8 cellular contexts compared by ENCODE assay signal in genomic region chr16:57091990-57092785, GRCh38. TPM values are rescaled to one million over a fixed set of nuclear protein-coding genes. Genes with fewer than 3 reads are reported as not detected.
DNase-seq lines count a peak whose midpoint lies in the region; ATAC-seq and TF ChIP-seq lines count a peak whose summit lies in the region.

TSS of gene CPNE2 (plus strand) at chr16:57092583. CDS start at chr16:57110743, 18,160 bp downstream.

- no peaks in the 10 kb centered on the region for H3K9me3 Mint-ChIP-seq in IgD-negative memory B cell

- peaks cover 22% of the 10 kb centered on the region for H3K27me3 Mint-ChIP-seq in IgD-negative memory B cell

- DNase-seq in AML-193 (lab: John Stamatoyannopoulos, UW), result peak; percentile 15 to 33
- DNase-seq in UCSD-AML1 (lab: John Stamatoyannopoulos, UW; ENCODE audit: unreplicated experiment), result peak; percentile 69
- DNase-seq in effector CD8-positive, alpha-beta T cell (lab: John Stamatoyannopoulos, UW), result peak; percentile 8
- DNase-seq in lower leg skin (ENCODE audit: low spot score in 2 of 2), result peak in 1 of 2 donors; percentile 91
- DNase-seq in stimulated activated CD4-positive, alpha-beta T cell treated with anti-CD3 and anti-CD28 coated beads, TNF-alpha, amount 100 ng/mL, for 24 hours (ENCODE audit: low read depth in 3 of 3), result peak in 2 of 3 experiments; percentile 5 to 33
- no peak for DNase-seq in cerebellar cortex (ENCODE audit: low spot score)

- TF ChIP-seq CTCF in lower leg skin (IDR thresholded peaks at IDR 0.05), result no peak

- H3K4me1 Mint-ChIP-seq in IgD-negative memory B cell, result peaks cover 1 to 3% (median 1%) of the 10 kb centered on the region in 3 donors

- peak; percentile 58 for ATAC-seq in GM18502 (IDR thresholded peaks at IDR 0.05; ENCODE audit: poor library complexity, unreplicated experiment)

- peak within 1 kb of the TSS; percentile 51 for H3K4me3 ChIP-seq in lower leg skin (ENCODE audit: low read depth, poor library complexity, severe bottlenecking)

- H3K36me3 Mint-ChIP-seq in IgD-negative memory B cell, result peaks cover 4% of the 10 kb centered on the region

- intact Hi-C loops in lower leg skin (cut with DNase I; ENCODE audit: low total_unique reads), result no loop called here

- WGBS in lower leg skin, 2 donors, result 1 to 2% methylated on average over 31 to 55 of the region's 99 CpGs

- peak within 1 kb of the TSS in 2 of 3 donors; percentile 43 to 66 for H3K27ac Mint-ChIP-seq in IgD-negative memory B cell

- no peak for TF ChIP-seq POLR2A in lower leg skin (IDR thresholded peaks at IDR 0.05)

- peak within 1 kb of the TSS; percentile 78 to 89 (median 84) for H3K4me3 Mint-ChIP-seq in IgD-negative memory B cell

RNA-seq across cellular contexts. Expression of gene CPNE2, which starts in this region (rescaled TPM):
- polyA plus RNA-seq in IgD-negative memory B cell, result 2.0 TPM
- total RNA-seq in lower leg skin, result 10 to 100 TPM; 12.5 to 18.9 (median 14.9) TPM
